In the genomic region with DNA sequence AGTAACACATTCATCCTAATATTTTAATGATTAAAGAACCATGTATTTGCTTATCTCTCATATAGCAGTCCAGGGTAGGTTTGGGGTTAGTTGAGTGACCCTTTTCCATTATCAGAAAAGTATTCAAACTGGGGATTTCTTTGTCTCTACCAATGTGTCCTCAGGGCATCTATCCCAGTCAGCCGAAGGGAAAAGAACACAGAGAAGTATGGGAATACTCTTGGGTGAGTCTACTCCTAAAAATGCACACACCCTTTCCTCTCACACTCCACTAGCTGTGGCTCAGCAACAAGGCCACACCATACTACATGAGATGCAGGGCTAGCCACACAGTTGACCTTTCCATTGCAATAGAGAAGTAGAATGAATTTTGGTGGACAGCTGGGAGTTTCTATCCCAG, we compare ENCODE assay signal across 19 cellular contexts.
"Had no signal": no experiment of that assay in that cellular context is flagged by ENCODE, and none has a peak within 500 bp of the region (broad histone marks: within the 10 kb centered on the region; RNA-seq: fewer than 3 reads in every experiment).

No MANE protein-coding gene starts in this region.

- H3K9me3 ChIP-seq: esophagus muscularis mucosa, gastroesophageal sphincter, neutrophil, psoas muscle, right atrium auricular region, sigmoid colon had no signal

- FAIRE-seq: endometrium, kidney, small intestine, urothelium cell line had no signal

- H3K27ac ChIP-seq: dorsolateral prefrontal cortex, epithelial cell of prostate, esophagus muscularis mucosa, gastroesophageal sphincter, neutrophil, psoas muscle, right atrium auricular region, sigmoid colon had no signal

- H3K36me3 ChIP-seq: esophagus muscularis mucosa, gastroesophageal sphincter, neutrophil, right atrium auricular region, sigmoid colon had no signal

- H3K4me3 ChIP-seq: dorsolateral prefrontal cortex, esophagus muscularis mucosa, gastroesophageal sphincter, psoas muscle, right atrium auricular region, sigmoid colon had no signal

- H3K27me3 ChIP-seq: esophagus muscularis mucosa, gastroesophageal sphincter, neutrophil, right atrium auricular region, sigmoid colon had no signal

- DNase-seq: cortex of kidney; dorsolateral prefrontal cortex; effector CD8-positive, alpha-beta T cell; glutamatergic neuron; immature natural killer cell; kidney; naive thymus-derived CD8-positive, alpha-beta T cell; psoas muscle; sigmoid colon; small intestine; stimulated activated CD4-positive, alpha-beta T cell treated with anti-CD3 and anti-CD28 coated beads, Interleukin-12 subunit alpha, Interleukin-12 subunit beta, amount 100 ng/mL, for 4 hours; stimulated activated naive CD4-positive, alpha-beta T cell treated with Interleukin-2 at 50 U/mL for 16 hours had no signal
